24 cellular contexts compared by ENCODE assay signal in genomic region chr10:110239892-110240291, GRCh38.
"Had no signal": no experiment of that assay in that cellular context is flagged by ENCODE, and none has a peak within 500 bp of the region (broad histone marks: within the 10 kb centered on the region; RNA-seq: fewer than 3 reads in every experiment).

No MANE protein-coding gene starts in this region.

- FAIRE-seq: colon, keratinocyte had no signal

- H3K27ac ChIP-seq: ovary, psoas muscle, skin epidermis, spleen, testis, tibial artery had no signal

- H3K27me3 ChIP-seq: dorsolateral prefrontal cortex, ovary, spleen, testis, tibial artery had no signal

- H3K4me3 ChIP-seq: dorsolateral prefrontal cortex, lung, ovary, psoas muscle, skin epidermis, spleen, testis, tibial artery had no signal

- DNase-seq: dorsolateral prefrontal cortex; effector CD4-positive, alpha-beta T cell; foreskin melanocyte; glutamatergic neuron; hypothalamus; immature natural killer cell; left ventricle myocardium superior; natural killer cell; occipital lobe; ovary; posterior cingulate gyrus; psoas muscle; right cardiac atrium; spleen; stimulated activated CD4-positive, alpha-beta T cell treated with anti-CD3 and anti-CD28 coated beads, Interleukin-4, amount 100 ng/mL, for 4 hours; stimulated activated naive CD8-positive, alpha-beta T cell treated with anti-CD3 and anti-CD28 coated beads, Interleukin-15, Interleukin-2, amounts not matched to agents 100 U/mL and 50 U/mL, for 24 hours; substantia nigra; testis; tibial artery had no signal

- H3K36me3 ChIP-seq: ovary had no signal

- ATAC-seq: left ventricle myocardium superior; natural killer cell; psoas muscle; right cardiac atrium; stimulated activated memory B cell treated with anti-CD40 and anti-IgM and Interleukin-4, amounts not matched to agents 10 μg/mL and 1 μg/mL and 100 μg/mL, for 72 hours; stimulated activated naive CD8-positive, alpha-beta T cell treated with anti-CD3 and anti-CD28 coated beads, Interleukin-15, Interleukin-2, amounts not matched to agents 100 U/mL and 50 U/mL, for 24 hours had no signal

- H3K9me3 ChIP-seq: ovary, psoas muscle, spleen, testis, tibial artery had no signal

- H3K4me1 ChIP-seq: testis had no signal
